23 cellular contexts compared by ENCODE assay signal in the genomic region with DNA sequence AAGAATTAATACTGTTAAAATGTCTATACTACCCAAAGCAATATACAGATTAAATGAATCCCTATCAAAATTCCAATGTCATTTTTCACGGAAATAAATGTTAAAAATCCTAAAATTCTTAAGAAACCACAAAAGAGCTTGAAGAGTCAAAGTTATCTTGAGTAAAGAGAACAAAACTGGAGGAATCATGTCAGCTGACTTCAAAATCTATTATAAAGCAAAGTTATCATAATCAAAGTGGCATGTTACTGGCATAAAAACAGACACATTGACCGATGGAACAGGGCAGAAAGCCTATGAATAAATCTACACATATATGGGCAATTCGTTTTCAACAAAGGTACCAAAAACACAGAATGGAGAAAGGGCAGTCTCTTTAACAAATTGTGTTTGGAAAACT.
"Had no signal": no experiment of that assay in that cellular context is flagged by ENCODE, and none has a peak within 500 bp of the region (broad histone marks: within the 10 kb centered on the region; RNA-seq: fewer than 3 reads in every experiment).

No MANE protein-coding gene starts in this region.

- H3K4me3 Mint-ChIP-seq: activated B cell treated with CpG ODN at 0.5 μM for 24 hours; activated CD4-positive, alpha-beta memory T cell treated with anti-CD3 and anti-CD28 coated beads for 36 hours; activated T-helper 1 cell treated with anti-CD3 and anti-CD28 coated beads, Interleukin-12 subunit alpha, Interleukin-12 subunit beta, Interleukin-2, Interleukin-4 antibody, amounts not matched to agents 30 ng/mL and 10 ng/mL and 1 ng/mL, durations not matched to agents 14 hours and 24 hours and 36 hours; naive thymus-derived CD8-positive, alpha-beta T cell; neural progenitor cell; stimulated activated memory B cell treated with anti-CD40 and anti-IgM and Interleukin-4, amounts not matched to agents 10 μg/mL and 1 μg/mL and 100 μg/mL, for 72 hours; T-helper 1 cell treated with Interleukin-12 subunit alpha and Interleukin-12 subunit beta and Interleukin-4 antibody, amounts not matched to agents 30 μg/mL and 1 μg/mL, for 36 hours had no signal

- H3K36me3 Mint-ChIP-seq: neural progenitor cell; stimulated activated memory B cell treated with anti-CD40 and anti-IgM and Interleukin-4, amounts not matched to agents 10 μg/mL and 1 μg/mL and 100 μg/mL, for 72 hours had no signal

- H3K27me3 ChIP-seq: colonic mucosa, dorsolateral prefrontal cortex, esophagus squamous epithelium, neural progenitor cell, stomach, suprapubic skin, tibial nerve had no signal

- DNase-seq: activated B cell treated with CpG ODN at 0.5 μM for 24 hours; activated CD4-positive, alpha-beta memory T cell treated with anti-CD3 and anti-CD28 coated beads for 36 hours; activated CD4-positive, alpha-beta T cell treated with anti-CD3 and anti-CD28 coated beads for 4 hours; activated gamma-delta T cell; activated naive CD4-positive, alpha-beta T cell treated with anti-CD3 and anti-CD28 coated beads, Interleukin-2, amount 50 U/mL, for 16 hours; amniotic stem cell; colonic mucosa; dorsolateral prefrontal cortex; esophagus squamous epithelium; naive thymus-derived CD8-positive, alpha-beta T cell; posterior cingulate gyrus; stimulated activated CD4-positive, alpha-beta T cell treated with anti-CD3 and anti-CD28 coated beads, Interleukin-15, amount 100 ng/mL, for 24 hours; stomach had no signal

- H3K9me3 Mint-ChIP-seq: activated B cell treated with CpG ODN at 0.5 μM for 24 hours; activated CD4-positive, alpha-beta memory T cell treated with anti-CD3 and anti-CD28 coated beads for 36 hours; activated T-helper 1 cell treated with anti-CD3 and anti-CD28 coated beads, Interleukin-12 subunit alpha, Interleukin-12 subunit beta, Interleukin-2, Interleukin-4 antibody, amounts not matched to agents 30 ng/mL and 10 ng/mL and 1 ng/mL, durations not matched to agents 14 hours and 24 hours and 36 hours; neural progenitor cell; stimulated activated memory B cell treated with anti-CD40 and anti-IgM and Interleukin-4, amounts not matched to agents 10 μg/mL and 1 μg/mL and 100 μg/mL, for 72 hours; T-helper 1 cell treated with Interleukin-12 subunit alpha and Interleukin-12 subunit beta and Interleukin-4 antibody, amounts not matched to agents 30 μg/mL and 1 μg/mL, for 36 hours had no signal

- H3K36me3 ChIP-seq: colonic mucosa, esophagus squamous epithelium, neural progenitor cell, stomach, suprapubic skin, tibial nerve had no signal

- H3K4me2 ChIP-seq: neural progenitor cell, smooth muscle cell had no signal

- H3K9me3 ChIP-seq: colonic mucosa, esophagus squamous epithelium, stomach, suprapubic skin, tibial nerve had no signal

- ATAC-seq: left lobe of liver; naive thymus-derived CD8-positive, alpha-beta T cell; sciatic nerve; stimulated activated memory B cell treated with anti-CD40 and anti-IgM and Interleukin-4, amounts not matched to agents 10 μg/mL and 1 μg/mL and 100 μg/mL, for 72 hours had no signal

- H3K4me1 Mint-ChIP-seq: activated B cell treated with CpG ODN at 0.5 μM for 24 hours; stimulated activated memory B cell treated with anti-CD40 and anti-IgM and Interleukin-4, amounts not matched to agents 10 μg/mL and 1 μg/mL and 100 μg/mL, for 72 hours had no signal

- H3K27me3 Mint-ChIP-seq: activated B cell treated with CpG ODN at 0.5 μM for 24 hours; activated CD4-positive, alpha-beta memory T cell treated with anti-CD3 and anti-CD28 coated beads for 36 hours; naive thymus-derived CD8-positive, alpha-beta T cell; stimulated activated memory B cell treated with anti-CD40 and anti-IgM and Interleukin-4, amounts not matched to agents 10 μg/mL and 1 μg/mL and 100 μg/mL, for 72 hours had no signal

- H3K4me1 ChIP-seq: colonic mucosa, neural progenitor cell, suprapubic skin, tibial nerve had no signal

- H3K4me3 ChIP-seq: colonic mucosa, dorsolateral prefrontal cortex, esophagus squamous epithelium, lung, neural progenitor cell, smooth muscle cell, stomach, suprapubic skin, tibial nerve had no signal

- H3K27ac Mint-ChIP-seq: activated B cell treated with CpG ODN at 0.5 μM for 24 hours; activated T-helper 1 cell treated with anti-CD3 and anti-CD28 coated beads, Interleukin-12 subunit alpha, Interleukin-12 subunit beta, Interleukin-2, Interleukin-4 antibody, amounts not matched to agents 30 ng/mL and 10 ng/mL and 1 ng/mL, durations not matched to agents 14 hours and 24 hours and 36 hours; neural progenitor cell; stimulated activated memory B cell treated with anti-CD40 and anti-IgM and Interleukin-4, amounts not matched to agents 10 μg/mL and 1 μg/mL and 100 μg/mL, for 72 hours; T-helper 1 cell treated with Interleukin-12 subunit alpha and Interleukin-12 subunit beta and Interleukin-4 antibody, amounts not matched to agents 30 μg/mL and 1 μg/mL, for 36 hours had no signal

- H3K27ac ChIP-seq: colonic mucosa, dorsolateral prefrontal cortex, esophagus squamous epithelium, neural progenitor cell, stomach, suprapubic skin, tibial nerve had no signal

- H3K9ac ChIP-seq: neural progenitor cell had no signal

- H2AFZ ChIP-seq: neural progenitor cell had no signal
